In the genomic region with DNA sequence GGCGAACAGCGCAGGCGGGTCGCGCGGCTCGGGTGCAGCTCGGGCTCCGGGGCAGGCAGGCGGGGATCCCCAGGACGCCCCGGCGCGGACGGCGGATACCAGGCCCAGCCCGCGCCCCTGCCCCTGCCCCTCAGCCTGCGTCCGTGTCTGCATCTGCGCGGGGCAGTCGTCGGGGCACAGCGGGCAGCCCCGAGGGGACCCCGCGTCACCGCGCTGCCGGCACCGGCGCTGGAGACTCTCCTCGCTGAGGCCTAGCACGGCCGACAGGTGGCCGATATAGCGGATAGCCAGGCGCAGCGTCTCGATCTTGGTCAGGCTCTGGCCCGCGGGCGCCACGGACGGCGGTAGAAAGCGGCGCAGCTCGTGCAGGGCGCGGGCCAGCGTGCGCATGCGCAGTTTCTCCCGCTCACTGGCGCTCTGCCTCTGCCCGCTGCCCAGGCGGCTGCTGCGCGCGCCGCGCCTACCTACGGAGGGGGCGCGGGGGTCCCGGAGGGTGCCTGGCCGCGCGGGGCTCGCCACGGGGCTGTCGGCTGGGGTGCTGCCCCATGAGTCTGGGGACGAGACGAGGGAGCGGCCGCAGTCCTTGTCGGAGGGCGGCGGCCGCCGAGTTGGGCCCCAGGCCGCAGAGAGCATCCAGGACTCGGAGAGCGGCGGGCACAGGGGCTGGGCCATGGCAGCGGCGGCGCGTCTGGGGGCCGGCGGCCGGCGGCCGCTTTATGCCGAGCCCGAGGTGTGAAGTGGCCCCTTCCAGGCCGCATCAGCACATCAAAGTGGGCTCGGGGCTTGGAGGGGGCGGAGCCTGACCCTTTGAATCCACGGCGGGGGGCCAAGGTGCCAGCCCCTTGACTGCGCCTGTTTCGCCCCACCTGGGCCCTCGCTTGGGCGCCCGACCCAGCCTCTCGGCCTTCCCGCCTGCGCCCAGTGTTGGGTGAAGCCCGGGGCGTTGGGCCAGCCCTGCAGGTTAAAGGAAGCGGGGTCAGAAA, we compare ENCODE assay signal across 8 cellular contexts. TPM values are rescaled to one million over a fixed set of nuclear protein-coding genes. Genes with fewer than 3 reads are reported as not detected.
DNase-seq lines count a peak whose midpoint lies in the region; ATAC-seq and TF ChIP-seq lines count a peak whose summit lies in the region.

A gene with protein sequence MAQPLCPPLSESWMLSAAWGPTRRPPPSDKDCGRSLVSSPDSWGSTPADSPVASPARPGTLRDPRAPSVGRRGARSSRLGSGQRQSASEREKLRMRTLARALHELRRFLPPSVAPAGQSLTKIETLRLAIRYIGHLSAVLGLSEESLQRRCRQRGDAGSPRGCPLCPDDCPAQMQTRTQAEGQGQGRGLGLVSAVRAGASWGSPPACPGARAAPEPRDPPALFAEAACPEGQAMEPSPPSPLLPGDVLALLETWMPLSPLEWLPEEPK (minus strand): TSS at position 690 of the 983 bp plus-strand sequence. CDS start 18 bp downstream, at position 672.

- H3K27me3 ChIP-seq in DND-41 (ENCODE audit: insufficient read depth, low read length, poor library complexity) (no peaks in the 10 kb centered on the region), KMS-11 (ENCODE audit: insufficient read depth, low read depth) (no peaks in the 10 kb centered on the region)
- H3K27me3 ChIP-seq in naive thymus-derived CD4-positive, alpha-beta T cell (ENCODE audit: control insufficient read depth in 2 of 2, insufficient read depth in 2 of 2, low read length in 2 of 2): no peaks in the 10 kb centered on the region

- CTCF ChIA-PET in naive thymus-derived CD4-positive, alpha-beta T cell (lab: Charles Lee): interaction anchor here (0.6 kb wide), 1 partner anchor 332 kb away, joined by 5 read pairs; no protein-coding TSS in a partner anchor

- TF ChIP-seq CTCF in DND-41 (IDR thresholded peaks at IDR 0.05; ENCODE audit: borderline replicate concordance, extremely low read depth, low read length, poor library complexity, severe bottlenecking) (peak; percentile 47), KMS-11 (conservative IDR thresholded peaks at IDR 0.05; ENCODE audit: low read depth, low read length) (peak; percentile 60)

- H3K9ac ChIP-seq in DND-41 (ENCODE audit: low read depth, low read length): peak within 1 kb of the TSS; percentile 71
- peak within 1 kb of the TSS; percentile 74 for H3K9ac ChIP-seq in KMS-11

- peak within 1 kb of the TSS; percentile 42 for H3K27ac Mint-ChIP-seq in activated T-cell treated with anti-CD3 and anti-CD28 coated beads, Interleukin-2, amount 50 U/mL, for 72 hours
- peak within 1 kb of the TSS in 3 of 9 donors; percentile 25 to 63 (median 53) for H3K27ac Mint-ChIP-seq in naive thymus-derived CD4-positive, alpha-beta T cell
- peak within 1 kb of the TSS; percentile 49 for H3K27ac Mint-ChIP-seq in stimulated activated memory B cell treated with anti-CD40 and anti-IgM and Interleukin-4, amounts not matched to agents 10 μg/mL and 1 μg/mL and 100 μg/mL, for 72 hours

- H2AFZ ChIP-seq in DND-41 (ENCODE audit: low read depth, low read length) (peak within 1 kb of the TSS; percentile 86), KMS-11 (ENCODE audit: low read depth) (peak within 1 kb of the TSS; percentile 87)

- POLR2A ChIA-PET in naive thymus-derived CD4-positive, alpha-beta T cell (lab: Charles Lee): no interaction called here

- H3K4me3 ChIP-seq in DND-41 (ENCODE audit: low read depth in 1 of 2, low read length in 2 of 2): peak within 1 kb of the TSS; percentile 20 to 62; a peak in 3 of 4 replicates
- no peak within 1 kb of the TSS for H3K4me3 ChIP-seq in KMS-11 (IDR thresholded peaks at IDR 0.05; ENCODE audit: insufficient read depth, low read depth, low read length)
- peak within 1 kb of the TSS; percentile 64 for H3K4me3 ChIP-seq in naive thymus-derived CD4-positive, alpha-beta T cell (ENCODE audit: low read length)

- H3K4me3 Mint-ChIP-seq in activated T-cell treated with anti-CD3 and anti-CD28 coated beads, Interleukin-2, amount 50 U/mL, for 72 hours: peak within 1 kb of the TSS; percentile 74 to 76
- H3K4me3 Mint-ChIP-seq in naive thymus-derived CD4-positive, alpha-beta T cell: peak within 1 kb of the TSS; percentile 63 to 83 (median 77)
- H3K4me3 Mint-ChIP-seq in stimulated activated memory B cell treated with anti-CD40 and anti-IgM and Interleukin-4, amounts not matched to agents 10 μg/mL and 1 μg/mL and 100 μg/mL, for 72 hours: peak within 1 kb of the TSS; percentile 75

- H3K4me1 ChIP-seq in DND-41 (ENCODE audit: insufficient read depth, low read length) (peaks cover 17% of the 10 kb centered on the region), KMS-11 (ENCODE audit: low read depth, poor library complexity, severe bottlenecking) (peaks cover 12% of the 10 kb centered on the region)
- H3K4me1 ChIP-seq in naive thymus-derived CD4-positive, alpha-beta T cell (ENCODE audit: control insufficient read depth in 2 of 2, insufficient read depth in 2 of 2, low read length in 2 of 2): no peaks in the 10 kb centered on the region

- no peaks in the 10 kb centered on the region for H3K79me2 ChIP-seq in DND-41 (ENCODE audit: insufficient read depth, low read length)
- no peaks in the 10 kb centered on the region for H3K79me2 ChIP-seq in KMS-11 (ENCODE audit: insufficient read depth, low read depth)

- H3K36me3 ChIP-seq in DND-41 (ENCODE audit: insufficient read depth, low read length) (no peaks in the 10 kb centered on the region), KMS-11 (ENCODE audit: insufficient read depth) (no peaks in the 10 kb centered on the region)
- no peaks in the 10 kb centered on the region for H3K36me3 ChIP-seq in naive thymus-derived CD4-positive, alpha-beta T cell (ENCODE audit: control insufficient read depth in 2 of 3, insufficient read depth in 3 of 3, low read length in 3 of 3)

- DNase-seq in DND-41: peak; percentile 72
- DNase-seq in activated T-cell treated with anti-CD3 and anti-CD28 coated beads, Interleukin-2, amount 50 U/mL, for 72 hours: peak; percentile 93 to 94
- peak; percentile 85 for DNase-seq in fibroblast of gingiva (ENCODE audit: low read depth)
- DNase-seq in naive thymus-derived CD4-positive, alpha-beta T cell: peak; percentile 71 to 89 (median 82)

- no peaks in the 10 kb centered on the region for H4K20me1 ChIP-seq in DND-41 (ENCODE audit: insufficient read depth, low read length)
- H4K20me1 ChIP-seq in KMS-11 (ENCODE audit: insufficient read depth): no peaks in the 10 kb centered on the region

- H3K9me3 Mint-ChIP-seq in activated T-cell treated with anti-CD3 and anti-CD28 coated beads, Interleukin-2, amount 50 U/mL, for 72 hours: no peaks in the 10 kb centered on the region
- H3K9me3 Mint-ChIP-seq in naive thymus-derived CD4-positive, alpha-beta T cell: no peaks in the 10 kb centered on the region
- H3K9me3 Mint-ChIP-seq in stimulated activated memory B cell treated with anti-CD40 and anti-IgM and Interleukin-4, amounts not matched to agents 10 μg/mL and 1 μg/mL and 100 μg/mL, for 72 hours: no peaks in the 10 kb centered on the region

- peak; percentile 91 for ATAC-seq in DND-41 (ENCODE audit: insufficient read depth, low read depth)
- ATAC-seq in GM21786 (IDR thresholded peaks at IDR 0.05; ENCODE audit: unreplicated experiment): peak; percentile 91
- ATAC-seq in activated T-cell treated with anti-CD3 and anti-CD28 coated beads, Interleukin-2, amount 50 U/mL, for 72 hours (replicated peaks in 1 of 2): peak; percentile 93 to 94
- ATAC-seq in naive thymus-derived CD4-positive, alpha-beta T cell: peak; percentile 94
- ATAC-seq in stimulated activated memory B cell treated with anti-CD40 and anti-IgM and Interleukin-4, amounts not matched to agents 10 μg/mL and 1 μg/mL and 100 μg/mL, for 72 hours: peak; percentile 91

- peaks cover 31% of the 10 kb centered on the region for H3K27me3 Mint-ChIP-seq in activated T-cell treated with anti-CD3 and anti-CD28 coated beads, Interleukin-2, amount 50 U/mL, for 72 hours (ENCODE audit: low read depth)
- H3K27me3 Mint-ChIP-seq in naive thymus-derived CD4-positive, alpha-beta T cell: peaks cover 0 to 50% (median 15%) of the 10 kb centered on the region in 5 donors
- H3K27me3 Mint-ChIP-seq in stimulated activated memory B cell treated with anti-CD40 and anti-IgM and Interleukin-4, amounts not matched to agents 10 μg/mL and 1 μg/mL and 100 μg/mL, for 72 hours: peaks cover 7% of the 10 kb centered on the region

- H3K4me1 Mint-ChIP-seq in activated T-cell treated with anti-CD3 and anti-CD28 coated beads, Interleukin-2, amount 50 U/mL, for 72 hours (ENCODE audit: low read depth): peaks cover 6% of the 10 kb centered on the region
- peaks cover 0 to 8% (median 3%) of the 10 kb centered on the region in 7 donors for H3K4me1 Mint-ChIP-seq in naive thymus-derived CD4-positive, alpha-beta T cell
- peaks cover 8% of the 10 kb centered on the region for H3K4me1 Mint-ChIP-seq in stimulated activated memory B cell treated with anti-CD40 and anti-IgM and Interleukin-4, amounts not matched to agents 10 μg/mL and 1 μg/mL and 100 μg/mL, for 72 hours

- H3K9me3 ChIP-seq in DND-41 (ENCODE audit: insufficient read depth, low read length, severe bottlenecking): no peaks in the 10 kb centered on the region
- H3K9me3 ChIP-seq in naive thymus-derived CD4-positive, alpha-beta T cell (ENCODE audit: control insufficient read depth in 2 of 3, low read length in 3 of 3): no peaks in the 10 kb centered on the region

- H3K27ac ChIP-seq in DND-41 (ENCODE audit: low read length) (no peak within 1 kb of the TSS), KMS-11 (peak within 1 kb of the TSS; percentile 20; the same call in 1 of the 2 replicates)
- peak within 1 kb of the TSS; percentile 31 for H3K27ac ChIP-seq in naive thymus-derived CD4-positive, alpha-beta T cell (ENCODE audit: low read depth, low read length)

- intact Hi-C loops in naive thymus-derived CD4-positive, alpha-beta T cell (cut with micrococcal nuclease): loop anchor here (2.0 to 5.0 kb wide), 3 partner anchors 141 to 346 kb away; partner anchors contain the start of genes AP3S2 (in 1 of the 2) and TICRR (in 1 of the 2)

- H3K4me2 ChIP-seq in DND-41 (ENCODE audit: insufficient read depth, low read length) (peak within 1 kb of the TSS; percentile 75), KMS-11 (peak within 1 kb of the TSS; percentile 91)

- no peaks in the 10 kb centered on the region for H3K36me3 Mint-ChIP-seq in activated T-cell treated with anti-CD3 and anti-CD28 coated beads, Interleukin-2, amount 50 U/mL, for 72 hours (ENCODE audit: insufficient read depth in 2 of 2)
- H3K36me3 Mint-ChIP-seq in naive thymus-derived CD4-positive, alpha-beta T cell: no peaks in the 10 kb centered on the region
- no peaks in the 10 kb centered on the region for H3K36me3 Mint-ChIP-seq in stimulated activated memory B cell treated with anti-CD40 and anti-IgM and Interleukin-4, amounts not matched to agents 10 μg/mL and 1 μg/mL and 100 μg/mL, for 72 hours

TF ChIP-seq in PFSK-1, 5 proteins besides CTCF, POLR2A, EP300 and RAD21 (continues in another document):
- peak; percentile 77 for TF ChIP-seq FOXP2 (optimal IDR thresholded peaks at IDR 0.05; ENCODE audit: borderline replicate concordance, extremely low read depth, extremely low read length, insufficient read depth)

RNA-seq across cellular contexts. Expression of the gene that starts here (rescaled TPM):
- polyA plus RNA-seq in PFSK-1 (2012; ENCODE audit: insufficient read length, low read depth): 0.59 TPM
- 1 to 10 TPM; 2.4 to 4.5 TPM for total RNA-seq in activated T-cell treated with anti-CD3 and anti-CD28 coated beads, Interleukin-2, amount 50 U/mL, for 72 hours
- total RNA-seq in naive thymus-derived CD4-positive, alpha-beta T cell: 1 to 10 TPM in 1 of 5 experiments, under 1 TPM in 2, not detected in 2; 0.38 to 1.2 (median 0.50) TPM
- polyA plus RNA-seq in naive thymus-derived CD4-positive, alpha-beta T cell: under 1 TPM; 0.17 to 0.38 TPM
